Comparison of ENCODE assay signal across 24 cellular contexts in genomic region chr7:1906988-1907745, GRCh38.
"Had no signal": no experiment of that assay in that cellular context is flagged by ENCODE, and none has a peak within 500 bp of the region (broad histone marks: within the 10 kb centered on the region; RNA-seq: fewer than 3 reads in every experiment).

No MANE protein-coding gene starts in this region.

- H3K27ac ChIP-seq: dorsolateral prefrontal cortex, neural progenitor cell, psoas muscle, right lobe of liver, testis, tibial artery had no signal

- ATAC-seq: left colon, mucosa of descending colon, psoas muscle, right lobe of liver had no signal

- H3K27me3 ChIP-seq: dorsolateral prefrontal cortex, neural progenitor cell, right lobe of liver, testis, tibial artery had no signal

- H3K9me3 Mint-ChIP-seq: immature natural killer cell; mesothelial cell of epicardium; naive B cell; natural killer cell treated with Interleukin-12 subunit alpha and Interleukin-12 subunit beta and Interleukin-15 and Interleukin-18, amount 100 ng/mL, for 72 hours; neural progenitor cell; type B pancreatic cell had no signal

- H3K27me3 Mint-ChIP-seq: naive B cell; natural killer cell treated with Interleukin-12 subunit alpha and Interleukin-12 subunit beta and Interleukin-15 and Interleukin-18, amount 100 ng/mL, for 72 hours; type B pancreatic cell had no signal

- H3K4me3 Mint-ChIP-seq: immature natural killer cell; mesothelial cell of epicardium; natural killer cell treated with Interleukin-12 subunit alpha and Interleukin-12 subunit beta and Interleukin-15 and Interleukin-18, amount 100 ng/mL, for 72 hours; neural progenitor cell; type B pancreatic cell had no signal

- H3K36me3 Mint-ChIP-seq: immature natural killer cell; mesothelial cell of epicardium; naive B cell; natural killer cell treated with Interleukin-12 subunit alpha and Interleukin-12 subunit beta and Interleukin-15 and Interleukin-18, amount 100 ng/mL, for 72 hours; neural progenitor cell; type B pancreatic cell had no signal

- H3K9me3 ChIP-seq: mucosa of descending colon, psoas muscle, right lobe of liver, testis, tibial artery had no signal

- H3K27ac Mint-ChIP-seq: mesothelial cell of epicardium; natural killer cell treated with Interleukin-12 subunit alpha and Interleukin-12 subunit beta and Interleukin-15 and Interleukin-18, amount 100 ng/mL, for 72 hours; type B pancreatic cell had no signal

- H3K36me3 ChIP-seq: neural progenitor cell, right lobe of liver, tibial artery had no signal

- H3K4me3 ChIP-seq: dorsolateral prefrontal cortex, mucosa of descending colon, neural progenitor cell, psoas muscle, right lobe of liver, testis, tibial artery had no signal

- DNase-seq: dorsolateral prefrontal cortex; effector CD4-positive, alpha-beta T cell; hypothalamus; immature natural killer cell; islet precursor cell; kidney glomerular epithelial cell; left colon; mesenchymal stem cell; naive B cell; nucleus accumbens; right lobe of liver; small intestine; stimulated activated CD4-positive, alpha-beta T cell treated with anti-CD3 and anti-CD28 coated beads, Interleukin-15, amount 100 ng/mL, for 24 hours; stimulated activated CD4-positive, alpha-beta T cell treated with anti-CD3 and anti-CD28 coated beads, Interleukin-2, amount 100 ng/mL, for 48 hours; stimulated activated naive CD4-positive, alpha-beta T cell; substantia nigra; testis; tibial artery had no signal

- H3K4me1 ChIP-seq: neural progenitor cell, psoas muscle, right lobe of liver, testis, tibial artery had no signal

- H3K4me1 Mint-ChIP-seq: neural progenitor cell had no signal
